ENCODE assay signal across 8 cellular contexts in the genomic region with DNA sequence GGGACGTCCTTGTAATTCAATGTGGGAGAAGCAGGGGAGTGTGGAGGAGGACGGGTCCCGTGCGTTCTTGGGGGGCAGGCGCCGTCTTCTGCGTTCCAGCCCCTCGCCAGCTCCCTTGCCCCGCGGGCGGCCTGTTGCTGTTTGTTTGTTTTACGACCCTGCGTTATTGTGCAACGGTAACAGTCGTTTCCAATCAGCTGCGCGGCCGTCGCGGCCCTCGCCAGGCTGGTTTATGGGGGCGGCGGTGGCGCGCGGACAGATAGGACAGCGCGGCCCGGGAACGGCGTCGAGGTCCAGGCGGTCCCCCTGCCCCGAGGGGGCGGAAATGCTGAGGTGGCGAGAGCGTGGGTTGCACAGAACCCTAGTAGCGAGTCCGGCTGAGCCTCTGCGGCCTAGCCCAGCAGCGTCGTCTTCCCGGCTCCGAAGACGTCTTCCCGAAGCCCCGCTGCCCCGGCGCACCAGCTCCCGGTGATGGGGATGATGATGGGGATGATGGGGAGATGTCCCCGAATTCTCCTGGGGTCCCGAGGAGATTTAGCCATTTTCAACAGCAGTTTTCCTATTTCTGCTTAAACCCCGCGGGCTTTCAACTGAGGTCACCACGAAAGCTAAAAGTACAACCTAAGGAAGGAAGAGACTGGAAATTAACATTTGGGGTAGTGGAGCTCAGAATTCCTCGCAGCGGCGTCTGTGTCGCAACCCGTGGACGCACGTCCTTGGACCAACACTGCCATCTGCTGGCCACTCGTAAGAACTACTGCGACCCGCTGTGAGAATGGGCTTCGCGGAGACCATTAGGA. TPM values are rescaled to one million over a fixed set of nuclear protein-coding genes. Genes with fewer than 3 reads are reported as not detected.
A peak's percentile ranks its signal among the peaks of the same experiment; 100 is the strongest.
DNase-seq lines count a peak whose midpoint lies in the region; ATAC-seq and TF ChIP-seq lines count a peak whose summit lies in the region.

No MANE protein-coding gene starts in this region.

- TF ChIP-seq POLR2A in stomach (IDR thresholded peaks at IDR 0.05), result no peak

- H3K4me2 ChIP-seq in neural cell (ENCODE audit: low read length), result peak overlapping the region; percentile 70

- WGBS in HUES64, result 2% methylated on average over 66 of the region's 67 CpGs
- 1 to 2% (median 1%) methylated on average over 32 to 67 of the region's 67 CpGs for WGBS in stomach, 5 donors

- intact Hi-C loops in stomach (cut with DNase I; ENCODE audit: low total_unique reads), result no loop called here

- POLR2A ChIA-PET in CD8-positive, alpha-beta memory T cell (lab: Charles Lee), result no interaction called here

- peak overlapping the region; percentile 71 to 93 (median 82) for H3K4me3 Mint-ChIP-seq in CD8-positive, alpha-beta memory T cell

- H3K9me3 Mint-ChIP-seq in CD8-positive, alpha-beta memory T cell, result no peaks in the 10 kb centered on the region

- H4K20me1 ChIP-seq in neural cell (ENCODE audit: insufficient read depth), result no peaks in the 10 kb centered on the region

- peaks cover 8 to 23% (median 13%) of the 10 kb centered on the region in 3 donors for H3K4me1 Mint-ChIP-seq in CD8-positive, alpha-beta memory T cell

- H3K36me3 Mint-ChIP-seq in CD8-positive, alpha-beta memory T cell, result no peaks in the 10 kb centered on the region

- H3K27ac Mint-ChIP-seq in CD8-positive, alpha-beta memory T cell, result peak overlapping the region in 2 of 8 donors; percentile 43 to 52

- no peaks in the 10 kb centered on the region for H3K36me3 ChIP-seq in CD8-positive, alpha-beta memory T cell (ENCODE audit: insufficient read depth, low read length)
- H3K36me3 ChIP-seq in HUES64 (ENCODE audit: insufficient read depth, low read length) (no peaks in the 10 kb centered on the region), neural cell (ENCODE audit: insufficient read depth, low read length) (no peaks in the 10 kb centered on the region), stomach (no peaks in the 10 kb centered on the region)

- no peak overlapping the region for H2AFZ ChIP-seq in neural cell (ENCODE audit: low read depth, low read length)

- TF ChIP-seq EP300 in neural cell (conservative IDR thresholded peaks at IDR 0.05; ENCODE audit: poor library complexity, severe bottlenecking) (no peak), stomach (IDR thresholded peaks at IDR 0.05) (no peak)

- no peaks in the 10 kb centered on the region for H3K9me2 ChIP-seq in neural cell (ENCODE audit: insufficient read depth, low read length)

- H3F3A ChIP-seq in neural cell (ENCODE audit: insufficient read depth, low read length, poor library complexity, severe bottlenecking), result no peaks in the 10 kb centered on the region

- no peaks in the 10 kb centered on the region for H3K9me3 ChIP-seq in CD8-positive, alpha-beta memory T cell (ENCODE audit: low read length)
- H3K9me3 ChIP-seq in HUES64 (ENCODE audit: insufficient read depth, low read depth, low read length) (no peaks in the 10 kb centered on the region), neural cell (ENCODE audit: low read length) (no peaks in the 10 kb centered on the region), stomach (no peaks in the 10 kb centered on the region)

- no peak overlapping the region for H3K27ac ChIP-seq in CD8-positive, alpha-beta memory T cell (ENCODE audit: low read depth, low read length)
- H3K27ac ChIP-seq in HUES64 (ENCODE audit: low read depth, low read length) (no peak overlapping the region), neural cell (ENCODE audit: low read length) (no peak overlapping the region), stomach (peak overlapping the region in 4 of 5 donors; percentile 56 to 80 (median 70))

- H3K4me3 ChIP-seq in CD8-positive, alpha-beta memory T cell (ENCODE audit: low read length), result peak overlapping the region; percentile 64
- H3K4me3 ChIP-seq in HUES64 (ENCODE audit: low read length) (peak overlapping the region; percentile 78), foreskin fibroblast (ENCODE audit: low read depth in 1 of 2, low read length in 2 of 2) (peak overlapping the region; percentile 82 to 93), neural cell (ENCODE audit: low read length) (peak overlapping the region; percentile 94), stomach (peak overlapping the region; percentile 50 to 66 (median 53))

- peak; percentile 10 for ATAC-seq in GM19463 (IDR thresholded peaks at IDR 0.05; ENCODE audit: unreplicated experiment)

- H3K9ac ChIP-seq in HUES64 (ENCODE audit: low read depth, low read length), result no peak overlapping the region
- H3K9ac ChIP-seq in neural cell (ENCODE audit: low read length), result peak overlapping the region; percentile 53

- CTCF ChIA-PET in CD8-positive, alpha-beta memory T cell (lab: Charles Lee), result interaction anchor here (0.7 to 3.4 kb wide), 42 partner anchors 9 to 1885 kb away, joined by 3 to 82 read pairs (median 4); no protein-coding TSS in a partner anchor

- TF ChIP-seq CTCF in foreskin fibroblast (IDR thresholded peaks at IDR 0.05; ENCODE audit: low read depth, low read length) (peak; percentile 83), neural cell (IDR thresholded peaks at IDR 0.05; ENCODE audit: poor library complexity, severe bottlenecking) (peak; percentile 91), stomach (IDR thresholded peaks at IDR 0.05) (peak in 5 of 7 experiments; percentile 88 to 95 (median 94))

- DNase-seq in CD8-positive, alpha-beta memory T cell, result peak; percentile 51 to 75 (median 60)
- DNase-seq in RPMI7951 (ENCODE audit: low read depth) (peak; percentile 74), foreskin fibroblast (peak; percentile 74 to 93), stomach (peak; percentile 81)
- DNase-seq in activated effector memory CD4-positive, alpha-beta T cell treated with Interleukin-2 at 50 U/mL for 16 hours, result peak; percentile 41

- H3K27me3 Mint-ChIP-seq in CD8-positive, alpha-beta memory T cell, result peaks cover 47 to 56% of the 10 kb centered on the region in 2 donors

- TF ChIP-seq RAD21 in neural cell (conservative IDR thresholded peaks at IDR 0.05), result peak; percentile 95

- peaks cover 31% of the 10 kb centered on the region for H3K27me3 ChIP-seq in CD8-positive, alpha-beta memory T cell (ENCODE audit: insufficient read depth, low read length, poor library complexity, severe bottlenecking)
- H3K27me3 ChIP-seq in HUES64 (ENCODE audit: insufficient read depth, low read length) (peaks cover 50% of the 10 kb centered on the region), neural cell (ENCODE audit: insufficient read depth, low read depth, low read length) (peaks cover 47% of the 10 kb centered on the region), stomach (peaks cover 19 to 72% (median 48%) of the 10 kb centered on the region in 3 donors)

- no peaks in the 10 kb centered on the region for H3K79me2 ChIP-seq in neural cell (replicated peaks; ENCODE audit: insufficient read depth, low read length)

- peaks cover 8% of the 10 kb centered on the region for H3K4me1 ChIP-seq in CD8-positive, alpha-beta memory T cell (ENCODE audit: insufficient read depth, low read length)
- H3K4me1 ChIP-seq in HUES64 (ENCODE audit: insufficient read depth, low read length) (peaks cover 7% of the 10 kb centered on the region), stomach (peaks cover 43 to 60% (median 52%) of the 10 kb centered on the region in 4 donors)

TF ChIP-seq in neural cell, 6 proteins besides CTCF, POLR2A, EP300 and RAD21:
- TF ChIP-seq SMC3 (conservative IDR thresholded peaks at IDR 0.05; ENCODE audit: poor library complexity), result peak; percentile 94
- TF ChIP-seq POLR2AphosphoS5 (IDR thresholded peaks at IDR 0.05), result no peak

RNA-seq across cellular contexts. Expression of gene PDGFRA, which starts 4.8 kb away (rescaled TPM):
- total RNA-seq in CD8-positive, alpha-beta memory T cell, result not detected
- polyA plus RNA-seq in CD8-positive, alpha-beta memory T cell, result not detected
- polyA plus RNA-seq in HUES64 (2013, experiment 1 of 2), result 5.2 TPM
- 3.4 TPM for polyA plus RNA-seq in HUES64 (2013, experiment 2 of 2)
- 16.9 and 18.0 TPM in 2 replicates for total RNA-seq in RPMI7951 (2014; rRNA removed; shearing (Covaris generic))
- polyA plus RNA-seq in neural cell (0.40 and 0.43 TPM in 2 replicates), stomach (10 to 100 TPM in 2 of 3 donors, 1 to 10 TPM in 1; 8.2 to 32.1 (median 19.3) TPM)
- polyA minus RNA-seq in neural cell, result 0.97 and 1.0 TPM in 2 replicates
- total RNA-seq in stomach, result 100 to 1,000 TPM in 2 of 5 donors, 10 to 100 TPM in 3; 44.6 to 371 (median 84.0) TPM

Comparison
In these comparisons a context has a peak if more than half of its experiments do, and no peak if none do; other contexts are left out.
1. H3K27ac ChIP-seq: peak in stomach (4 of 5); none in CD8-positive, alpha-beta memory T cell (single experiment), HUES64 (single experiment) and neural cell (single experiment).
2. RNA of gene PDGFRA, which starts 4.8 kb away (total RNA-seq): 44.6 to 371 TPM in stomach and 16.9 to 18.0 TPM in RPMI7951; not detected in CD8-positive, alpha-beta memory T cell; every median in the first group is over 10 times any median in the second.
3. Peak in every context shown above with its lines, with median percentiles within 50 percentile points of each other: DNase-seq, H3K4me3 ChIP-seq and CTCF ChIP-seq.